ENCODE assay signal across 7 cellular contexts in the genomic region with DNA sequence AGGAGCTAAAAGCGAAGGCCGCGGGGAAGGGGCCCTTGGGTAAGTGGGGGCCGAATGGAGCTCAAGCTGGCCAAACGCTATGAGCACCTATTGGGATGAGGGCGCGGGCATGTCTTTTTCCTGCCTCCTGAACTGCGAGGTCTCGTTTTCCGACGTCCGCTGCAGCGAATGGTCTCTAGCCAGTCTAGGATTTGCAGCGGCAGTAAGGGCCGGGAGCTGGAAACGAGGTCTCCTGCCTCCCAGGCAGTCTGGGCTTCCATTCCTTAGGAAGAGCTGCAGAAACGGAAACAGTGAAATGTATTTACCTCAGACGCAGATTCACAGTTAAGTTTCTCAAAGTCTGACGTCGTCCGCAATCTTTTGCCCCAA. TPM values are rescaled to one million over a fixed set of nuclear protein-coding genes. Genes with fewer than 3 reads are reported as not detected.
DNase-seq lines count a peak whose midpoint lies in the region; ATAC-seq, FAIRE-seq and TF ChIP-seq lines count a peak whose summit lies in the region.

No MANE protein-coding gene starts in this region.

- no peaks in the 10 kb centered on the region for H3F3A ChIP-seq in neural cell (ENCODE audit: insufficient read depth, low read length, poor library complexity, severe bottlenecking)

- H3K36me3 ChIP-seq in Panc1 (ENCODE audit: control insufficient read depth, insufficient read depth, low read length) (peaks cover 4% of the 10 kb centered on the region; the same call in 1 of the 2 replicates), endothelial cell of umbilical vein (ENCODE audit: control insufficient read depth in 2 of 2, extremely low read depth in 1 of 2, insufficient read depth in 2 of 2, low read length in 2 of 2) (peaks cover 8% of the 10 kb centered on the region in 2 experiments), neural cell (ENCODE audit: insufficient read depth, low read length) (no peaks in the 10 kb centered on the region)

- TF ChIP-seq POLR2A in endothelial cell of umbilical vein (IDR thresholded peaks at IDR 0.05; ENCODE audit: low read depth, low read length), result no peak

- H3K4me3 ChIP-seq in Panc1 (ENCODE audit: low read depth in 2 of 2, low read length in 2 of 2), result peak overlapping the region; percentile 91 to 94
- peak overlapping the region; percentile 73 to 91 (median 77) for H3K4me3 ChIP-seq in endothelial cell of umbilical vein (replicated peaks in 1 of 3; ENCODE audit: insufficient read depth in 1 of 3, low read depth in 1 of 3, low read length in 3 of 3)
- H3K4me3 ChIP-seq in neural cell (ENCODE audit: low read length), result peak overlapping the region; percentile 90

- ATAC-seq in GM21723 (IDR thresholded peaks at IDR 0.05; ENCODE audit: unreplicated experiment) (peak; percentile 4), Panc1 (peak; percentile 3; the same call in 1 of the 2 replicates), HG03469 (IDR thresholded peaks at IDR 0.05; ENCODE audit: unreplicated experiment) (no peak)

- BruUV-seq in Panc1 (replicated peaks; lab: Mats Ljungman, UMichigan), result TSS peak; percentile 93
- BruUV-seq in endothelial cell of umbilical vein (replicated peaks; lab: Mats Ljungman, UMichigan), result no TSS peak

- dilution Hi-C loops in endothelial cell of umbilical vein (cut with MboI; ENCODE audit: extremely low pct_ligation_motif_present, low sequenced_read_pairs), result no loop called here

- H3K4me2 ChIP-seq in endothelial cell of umbilical vein (ENCODE audit: insufficient read depth, low read length), result peak overlapping the region; percentile 78
- H3K4me2 ChIP-seq in neural cell (ENCODE audit: low read length), result peak overlapping the region; percentile 70

- no peak for DNase-seq in Panc1 (ENCODE audit: low read depth, low spot score)
- peak; percentile 55 for DNase-seq in endothelial cell of umbilical vein (ENCODE audit: low read depth, low spot score)
- no peak for DNase-seq in COR-L47 (lab: John Stamatoyannopoulos, UW)
- no peak for DNase-seq in stimulated activated CD4-positive, alpha-beta T cell treated with anti-CD3 and anti-CD28 coated beads, Interleukin-4, amount 100 ng/mL, for 24 hours

- H3K4me1 ChIP-seq in Panc1 (ENCODE audit: control insufficient read depth, insufficient read depth, low read length), result peaks cover 5% of the 10 kb centered on the region; the same call in 1 of the 2 replicates
- peaks cover 16% of the 10 kb centered on the region for H3K4me1 ChIP-seq in endothelial cell of umbilical vein (ENCODE audit: control insufficient read depth, extremely low read depth, insufficient read depth, low read length)

- H3K79me2 ChIP-seq in endothelial cell of umbilical vein (ENCODE audit: control insufficient read depth, insufficient read depth, low read length) (peaks cover 26% of the 10 kb centered on the region), neural cell (replicated peaks; ENCODE audit: insufficient read depth, low read length) (peaks cover 22% of the 10 kb centered on the region)

- H4K20me1 ChIP-seq in endothelial cell of umbilical vein (replicated peaks; ENCODE audit: control insufficient read depth, extremely low read depth, insufficient read depth, low read length) (no peaks in the 10 kb centered on the region), neural cell (ENCODE audit: insufficient read depth) (no peaks in the 10 kb centered on the region)

- no peak for TF ChIP-seq EP300 in neural cell (conservative IDR thresholded peaks at IDR 0.05; ENCODE audit: poor library complexity, severe bottlenecking)

- no peaks in the 10 kb centered on the region for H3K9me2 ChIP-seq in neural cell (ENCODE audit: insufficient read depth, low read length)

- CTCF ChIA-PET in Panc1 (lab: Charles Lee) (interaction anchor here (1.7 kb wide), 1 partner anchor 40 kb away, joined by 4 read pairs; no protein-coding TSS in a partner anchor), endothelial cell of umbilical vein (lab: Charles Lee) (interaction anchor here (0.7 to 2.3 kb wide), 11 partner anchors 8 to 246 kb away, joined by 3 to 35 read pairs (median 5); no protein-coding TSS in a partner anchor)

- H3K27me3 ChIP-seq in Panc1 (ENCODE audit: control insufficient read depth, insufficient read depth, low read length), result no peaks in the 10 kb centered on the region
- H3K27me3 ChIP-seq in endothelial cell of umbilical vein (ENCODE audit: control insufficient read depth in 2 of 2, insufficient read depth in 2 of 2, low read length in 2 of 2), result no peaks in the 10 kb centered on the region
- H3K27me3 ChIP-seq in neural cell (ENCODE audit: insufficient read depth, low read depth, low read length), result no peaks in the 10 kb centered on the region

- intact Hi-C loops in Panc1 (cut with micrococcal nuclease; ENCODE audit: unreplicated experiment) (no loop called here), endothelial cell of umbilical vein (cut with micrococcal nuclease) (loop anchor here (1.0 to 2.0 kb wide), 3 partner anchors 25 to 108 kb away; partner anchors contain the start of gene SHISA5)

- H3K9me1 ChIP-seq in endothelial cell of umbilical vein (replicated peaks; ENCODE audit: control insufficient read depth, extremely low read depth, insufficient read depth, low read length), result no peaks in the 10 kb centered on the region

- peak; percentile 67 for FAIRE-seq in endothelial cell of umbilical vein (lab: Jason Lieb, UNC)

- H2AFZ ChIP-seq in endothelial cell of umbilical vein (ENCODE audit: low read depth, low read length) (no peak overlapping the region), neural cell (ENCODE audit: low read depth, low read length) (peak overlapping the region; percentile 27)

- TF ChIP-seq RAD21 in neural cell (conservative IDR thresholded peaks at IDR 0.05), result no peak

- H3K9ac ChIP-seq in endothelial cell of umbilical vein (replicated peaks; ENCODE audit: extremely low read depth, insufficient read depth, low read length), result peak overlapping the region; percentile 89
- H3K9ac ChIP-seq in neural cell (ENCODE audit: low read length), result peak overlapping the region; percentile 82

- H3K9me3 ChIP-seq in Panc1 (ENCODE audit: control insufficient read depth, insufficient read depth, low read depth, low read length), result no peaks in the 10 kb centered on the region
- H3K9me3 ChIP-seq in endothelial cell of umbilical vein (replicated peaks; ENCODE audit: control insufficient read depth, insufficient read depth, low read length), result no peaks in the 10 kb centered on the region
- H3K9me3 ChIP-seq in neural cell (ENCODE audit: low read length), result no peaks in the 10 kb centered on the region

- H3K27ac ChIP-seq in Panc1 (ENCODE audit: low read length) (peak overlapping the region; percentile 89), endothelial cell of umbilical vein (ENCODE audit: insufficient read depth, low read depth, low read length) (peak overlapping the region; percentile 79), neural cell (ENCODE audit: low read length) (peak overlapping the region; percentile 84)

- POLR2A ChIA-PET in Panc1 (lab: Charles Lee), result no interaction called here
- POLR2A ChIA-PET in endothelial cell of umbilical vein (lab: Charles Lee), result interaction anchor here (1.1 kb wide), 1 partner anchor 12 kb away, joined by 5 read pairs; no protein-coding TSS in a partner anchor

- no peak for TF ChIP-seq CTCF in Panc1 (IDR thresholded peaks at IDR 0.05)
- no peak for TF ChIP-seq CTCF in endothelial cell of umbilical vein (IDR thresholded peaks at IDR 0.05; ENCODE audit: extremely low read depth in 1 of 2, insufficient read depth in 1 of 2, low read depth in 1 of 2, low read length in 2 of 2)
- no peak for TF ChIP-seq CTCF in neural cell (IDR thresholded peaks at IDR 0.05; ENCODE audit: poor library complexity, severe bottlenecking)

- in situ Hi-C loops in Panc1 (cut with HindIII; ENCODE audit: low pct_unique_long_range_greater_than_20kb, low sequenced_read_pairs), result no loop called here

RNA-seq across cellular contexts. Expression of gene TMA7, which starts 0.5 kb away (rescaled TPM):
- total RNA-seq in Panc1 (2021; ENCODE audit: unreplicated experiment), result 175 TPM
- 176 TPM for polyA plus RNA-seq in Panc1 (2012; ENCODE audit: insufficient read length)
- total RNA-seq in endothelial cell of umbilical vein, result 306 and 332 TPM in 2 replicates
- 73.0 and 137 TPM in 2 replicates for polyA plus RNA-seq in endothelial cell of umbilical vein
- 341 and 475 TPM in 2 replicates for polyA plus RNA-seq in endothelial cell of umbilical vein (2011; cell fraction: cytosol; rRNA removed)
- polyA plus RNA-seq in endothelial cell of umbilical vein (2011; cell fraction: nucleus; rRNA removed), result 95.0 and 136 TPM in 2 replicates
- polyA plus RNA-seq in endothelial cell of umbilical vein (2012), result 427 and 444 TPM in 2 replicates
- 14.0 and 15.7 TPM in 2 replicates for polyA minus RNA-seq in endothelial cell of umbilical vein
- polyA minus RNA-seq in endothelial cell of umbilical vein (2011; cell fraction: cytosol; rRNA and poly(A)+ RNA removed), result 37.3 TPM
- polyA minus RNA-seq in endothelial cell of umbilical vein (2011; cell fraction: nucleus; rRNA and poly(A)+ RNA removed), result 14.8 and 17.1 TPM in 2 replicates
- 1,717 and 1,747 TPM in 2 replicates for polyA plus RNA-seq in neural cell
- 238 TPM in 2 replicates for polyA minus RNA-seq in neural cell

RNA-seq across cellular contexts. Expression of gene CCDC51, which starts 0.7 kb away (rescaled TPM):
- total RNA-seq in Panc1 (2021; ENCODE audit: unreplicated experiment), result 11.9 TPM
- 14.1 TPM for polyA plus RNA-seq in Panc1 (2012; ENCODE audit: insufficient read length)
- total RNA-seq in endothelial cell of umbilical vein, result 9.8 and 11.2 TPM in 2 replicates
- polyA plus RNA-seq in endothelial cell of umbilical vein, result 10.1 and 11.3 TPM in 2 replicates
- 12.5 TPM in 2 replicates for polyA plus RNA-seq in endothelial cell of umbilical vein (2011; cell fraction: cytosol; rRNA removed)
- 5.2 and 5.5 TPM in 2 replicates for polyA plus RNA-seq in endothelial cell of umbilical vein (2011; cell fraction: nucleus; rRNA removed)
- polyA plus RNA-seq in endothelial cell of umbilical vein (2012), result 8.8 and 11.8 TPM in 2 replicates
- polyA minus RNA-seq in endothelial cell of umbilical vein, result 6.5 and 7.6 TPM in 2 replicates
- 8.0 TPM for polyA minus RNA-seq in endothelial cell of umbilical vein (2011; cell fraction: cytosol; rRNA and poly(A)+ RNA removed)
- polyA minus RNA-seq in endothelial cell of umbilical vein (2011; cell fraction: nucleus; rRNA and poly(A)+ RNA removed), result 0.48 and 1.7 TPM in 2 replicates
- 27.2 and 29.0 TPM in 2 replicates for polyA plus RNA-seq in neural cell
- polyA minus RNA-seq in neural cell, result 20.8 and 21.9 TPM in 2 replicates

RNA-seq across cellular contexts. Expression of gene ATRIP, which starts 6.0 kb away (rescaled TPM):
- total RNA-seq in Panc1 (2021; ENCODE audit: unreplicated experiment) (11.9 TPM), endothelial cell of umbilical vein (12.6 and 14.7 TPM in 2 replicates)
- polyA plus RNA-seq in Panc1 (2012; ENCODE audit: insufficient read length), result 7.6 TPM
- polyA plus RNA-seq in endothelial cell of umbilical vein (10.6 and 13.0 TPM in 2 replicates), neural cell (10.3 and 11.1 TPM in 2 replicates)
- 10.1 and 10.5 TPM in 2 replicates for polyA plus RNA-seq in endothelial cell of umbilical vein (2011; cell fraction: cytosol; rRNA removed)
- 20.9 and 22.8 TPM in 2 replicates for polyA plus RNA-seq in endothelial cell of umbilical vein (2011; cell fraction: nucleus; rRNA removed)
- polyA plus RNA-seq in endothelial cell of umbilical vein (2012), result 8.6 and 8.9 TPM in 2 replicates
- polyA minus RNA-seq in endothelial cell of umbilical vein (11.8 and 11.9 TPM in 2 replicates), neural cell (10.2 and 13.1 TPM in 2 replicates)
- polyA minus RNA-seq in endothelial cell of umbilical vein (2011; cell fraction: cytosol; rRNA and poly(A)+ RNA removed), result 15.4 TPM
- 7.6 and 11.9 TPM in 2 replicates for polyA minus RNA-seq in endothelial cell of umbilical vein (2011; cell fraction: nucleus; rRNA and poly(A)+ RNA removed)

RNA-seq across cellular contexts. Expression of gene PLXNB1, which starts 10.7 kb away (rescaled TPM):
- total RNA-seq in Panc1 (2021; ENCODE audit: unreplicated experiment), result 22.8 TPM
- 35.3 TPM for polyA plus RNA-seq in Panc1 (2012; ENCODE audit: insufficient read length)
- 43.0 and 43.1 TPM in 2 replicates for total RNA-seq in endothelial cell of umbilical vein
- polyA plus RNA-seq in endothelial cell of umbilical vein, result 45.2 and 47.5 TPM in 2 replicates
- 18.3 and 23.0 TPM in 2 replicates for polyA plus RNA-seq in endothelial cell of umbilical vein (2011; cell fraction: cytosol; rRNA removed)
- 262 and 302 TPM in 2 replicates for polyA plus RNA-seq in endothelial cell of umbilical vein (2011; cell fraction: nucleus; rRNA removed)
- 25.8 and 32.9 TPM in 2 replicates for polyA plus RNA-seq in endothelial cell of umbilical vein (2012)
- 52.5 and 60.1 TPM in 2 replicates for polyA minus RNA-seq in endothelial cell of umbilical vein
- 27.2 TPM for polyA minus RNA-seq in endothelial cell of umbilical vein (2011; cell fraction: cytosol; rRNA and poly(A)+ RNA removed)
- 66.9 and 99.7 TPM in 2 replicates for polyA minus RNA-seq in endothelial cell of umbilical vein (2011; cell fraction: nucleus; rRNA and poly(A)+ RNA removed)
- 134 and 148 TPM in 2 replicates for polyA plus RNA-seq in neural cell
- polyA minus RNA-seq in neural cell, result 88.2 and 112 TPM in 2 replicates
